Comparison of ENCODE assay signal across 1 cellular context in the genomic region with DNA sequence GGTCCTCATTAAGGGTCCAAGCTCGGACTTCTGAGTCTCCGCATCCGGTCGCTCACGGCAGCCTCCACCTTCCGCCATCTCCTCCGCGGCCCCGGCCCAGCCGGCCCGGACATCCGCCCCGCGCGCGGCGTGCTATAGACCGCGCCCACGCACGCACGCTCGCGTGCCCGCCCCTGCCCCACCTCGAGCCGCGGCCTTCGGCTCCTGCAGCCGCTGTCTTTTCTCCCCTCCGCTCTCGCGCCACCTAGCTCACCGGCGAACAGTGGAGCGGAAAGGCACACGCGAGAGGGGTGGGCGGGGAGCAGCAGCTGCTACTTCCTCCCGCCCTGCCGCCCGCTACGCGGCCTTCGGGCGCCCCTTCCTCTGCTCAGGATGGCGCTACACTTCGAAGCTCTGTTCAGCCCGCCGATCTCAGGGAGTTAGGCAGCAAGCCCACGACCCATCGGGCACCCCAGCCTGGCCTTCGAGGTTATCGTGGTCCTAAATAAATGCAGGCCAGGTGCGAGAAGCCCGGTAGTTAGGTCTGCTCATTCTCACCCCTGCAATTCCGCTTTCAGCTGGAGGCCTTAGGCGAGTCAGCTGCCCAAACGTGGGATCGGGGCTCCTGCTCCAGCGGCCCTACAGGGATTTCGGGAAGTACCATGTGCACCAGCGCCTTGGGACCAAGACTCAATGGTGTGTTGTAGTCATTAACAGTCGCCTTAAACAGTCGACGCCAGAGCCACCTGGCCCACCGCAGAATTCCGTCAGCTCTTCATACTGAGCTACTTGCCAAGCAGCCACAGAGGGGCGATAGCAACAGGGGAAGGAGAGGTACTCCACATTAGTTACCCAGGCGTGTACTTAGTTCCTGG.
TF ChIP-seq lines count a peak whose summit lies in the region.

A gene with protein sequence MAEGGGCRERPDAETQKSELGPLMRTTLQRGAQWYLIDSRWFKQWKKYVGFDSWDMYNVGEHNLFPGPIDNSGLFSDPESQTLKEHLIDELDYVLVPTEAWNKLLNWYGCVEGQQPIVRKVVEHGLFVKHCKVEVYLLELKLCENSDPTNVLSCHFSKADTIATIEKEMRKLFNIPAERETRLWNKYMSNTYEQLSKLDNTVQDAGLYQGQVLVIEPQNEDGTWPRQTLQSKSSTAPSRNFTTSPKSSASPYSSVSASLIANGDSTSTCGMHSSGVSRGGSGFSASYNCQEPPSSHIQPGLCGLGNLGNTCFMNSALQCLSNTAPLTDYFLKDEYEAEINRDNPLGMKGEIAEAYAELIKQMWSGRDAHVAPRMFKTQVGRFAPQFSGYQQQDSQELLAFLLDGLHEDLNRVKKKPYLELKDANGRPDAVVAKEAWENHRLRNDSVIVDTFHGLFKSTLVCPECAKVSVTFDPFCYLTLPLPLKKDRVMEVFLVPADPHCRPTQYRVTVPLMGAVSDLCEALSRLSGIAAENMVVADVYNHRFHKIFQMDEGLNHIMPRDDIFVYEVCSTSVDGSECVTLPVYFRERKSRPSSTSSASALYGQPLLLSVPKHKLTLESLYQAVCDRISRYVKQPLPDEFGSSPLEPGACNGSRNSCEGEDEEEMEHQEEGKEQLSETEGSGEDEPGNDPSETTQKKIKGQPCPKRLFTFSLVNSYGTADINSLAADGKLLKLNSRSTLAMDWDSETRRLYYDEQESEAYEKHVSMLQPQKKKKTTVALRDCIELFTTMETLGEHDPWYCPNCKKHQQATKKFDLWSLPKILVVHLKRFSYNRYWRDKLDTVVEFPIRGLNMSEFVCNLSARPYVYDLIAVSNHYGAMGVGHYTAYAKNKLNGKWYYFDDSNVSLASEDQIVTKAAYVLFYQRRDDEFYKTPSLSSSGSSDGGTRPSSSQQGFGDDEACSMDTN (minus strand): TSS at position 107 of the 854 bp plus-strand sequence. CDS start 29 bp downstream, at position 78.

TF ChIP-seq in K562, 482 proteins besides CTCF, POLR2A, EP300 and RAD21 (continued from another document):
- TF ChIP-seq, protein P1, sequence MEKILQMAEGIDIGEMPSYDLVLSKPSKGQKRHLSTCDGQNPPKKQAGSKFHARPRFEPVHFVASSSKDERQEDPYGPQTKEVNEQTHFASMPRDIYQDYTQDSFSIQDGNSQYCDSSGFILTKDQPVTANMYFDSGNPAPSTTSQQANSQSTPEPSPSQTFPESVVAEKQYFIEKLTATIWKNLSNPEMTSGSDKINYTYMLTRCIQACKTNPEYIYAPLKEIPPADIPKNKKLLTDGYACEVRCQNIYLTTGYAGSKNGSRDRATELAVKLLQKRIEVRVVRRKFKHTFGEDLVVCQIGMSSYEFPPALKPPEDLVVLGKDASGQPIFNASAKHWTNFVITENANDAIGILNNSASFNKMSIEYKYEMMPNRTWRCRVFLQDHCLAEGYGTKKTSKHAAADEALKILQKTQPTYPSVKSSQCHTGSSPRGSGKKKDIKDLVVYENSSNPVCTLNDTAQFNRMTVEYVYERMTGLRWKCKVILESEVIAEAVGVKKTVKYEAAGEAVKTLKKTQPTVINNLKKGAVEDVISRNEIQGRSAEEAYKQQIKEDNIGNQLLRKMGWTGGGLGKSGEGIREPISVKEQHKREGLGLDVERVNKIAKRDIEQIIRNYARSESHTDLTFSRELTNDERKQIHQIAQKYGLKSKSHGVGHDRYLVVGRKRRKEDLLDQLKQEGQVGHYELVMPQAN (IDR thresholded peaks at IDR 0.05; ENCODE audit: borderline replicate concordance): peak; percentile 48
- TF ChIP-seq SOX6 (IDR thresholded peaks at IDR 0.05) (peak; percentile 66), NFE2 (IDR thresholded peaks at IDR 0.05; ENCODE audit: low read depth) (no peak), ZNF644 (tag; IDR thresholded peaks at IDR 0.05; ENCODE audit: low read depth) (0 out of 2 replicates have a peak, but pooled peaks have one; percentile 53), ZNF3 (CRISPR knock-in tag; IDR thresholded peaks at IDR 0.05) (no peak), EGR1 (conservative IDR thresholded peaks at IDR 0.05) (peak; percentile 89), CHD1 (IDR thresholded peaks at IDR 0.05; ENCODE audit: low read length) (no peak), HDAC2 (IDR thresholded peaks at IDR 0.05) (peak; percentile 53; the same call in 1 of the 2 replicates), ZBTB17 (CRISPR knock-in tag; IDR thresholded peaks at IDR 0.05) (peak; percentile 56; the same call in 1 of the 2 replicates), FOXK1 (CRISPR knock-in tag; IDR thresholded peaks at IDR 0.05; ENCODE audit: borderline replicate concordance) (peak; percentile 46; the same call in 1 of the 2 replicates), TCF7 (IDR thresholded peaks at IDR 0.05; ENCODE audit: borderline replicate concordance) (0 out of 2 replicates have a peak, but pooled peaks have one; percentile 34), CTBP1 (IDR thresholded peaks at IDR 0.05; ENCODE audit: borderline replicate concordance) (peak; percentile 84), KAT7 (CRISPR knock-in tag; IDR thresholded peaks at IDR 0.05; ENCODE audit: borderline replicate concordance) (peak; percentile 51; the same call in 1 of the 2 replicates), YY1 (IDR thresholded peaks at IDR 0.05; ENCODE audit: borderline replicate concordance in 1 of 3, control insufficient read depth in 1 of 3, extremely low read depth in 1 of 3, insufficient read depth in 3 of 3, insufficient read length in 1 of 3, insufficient replicate concordance in 2 of 3, low read depth in 1 of 3, low read length in 2 of 3) (peak; percentile 27 to 86 (median 84)), PHF20 (IDR thresholded peaks at IDR 0.05; ENCODE audit: partially characterized antibody) (peak; percentile 14), NR2C2 (CRISPR knock-in tag; IDR thresholded peaks at IDR 0.05) (peak; percentile 63; the same call in 1 of the 2 replicates), NR2C2 (tag; IDR thresholded peaks at IDR 0.05) (peak; percentile 67), SREBF2 (CRISPR knock-in tag; IDR thresholded peaks at IDR 0.05) (0 out of 2 replicates have a peak, but pooled peaks have one; percentile 69), TCF3 (CRISPR knock-in tag; IDR thresholded peaks at IDR 0.05) (peak; percentile 35), CHD2 (IDR thresholded peaks at IDR 0.05; ENCODE audit: low read depth, low read length) (peak; percentile 67; the same call in 1 of the 2 replicates), TEAD4 (IDR thresholded peaks at IDR 0.05; ENCODE audit: low read length) (peak; percentile 26; the same call in 1 of the 2 replicates), TEAD4 (CRISPR knock-in tag; IDR thresholded peaks at IDR 0.05; ENCODE audit: borderline replicate concordance) (0 out of 2 replicates have a peak, but pooled peaks have one; percentile 13), GABPA (tag; conservative IDR thresholded peaks at IDR 0.05; ENCODE audit: low read depth) (peak; percentile 91), MTA1 (IDR thresholded peaks at IDR 0.05; ENCODE audit: borderline replicate concordance) (0 out of 2 replicates have a peak, but pooled peaks have one; percentile 47), JUND (IDR thresholded peaks at IDR 0.05; ENCODE audit: borderline replicate concordance, low read depth, low read length) (peak; percentile 67), JUND (tag; IDR thresholded peaks at IDR 0.05; ENCODE audit: borderline replicate concordance, low read depth, low read length) (no peak; the same call in 2 of the 3 replicates)
- TF ChIP-seq, protein P2, sequence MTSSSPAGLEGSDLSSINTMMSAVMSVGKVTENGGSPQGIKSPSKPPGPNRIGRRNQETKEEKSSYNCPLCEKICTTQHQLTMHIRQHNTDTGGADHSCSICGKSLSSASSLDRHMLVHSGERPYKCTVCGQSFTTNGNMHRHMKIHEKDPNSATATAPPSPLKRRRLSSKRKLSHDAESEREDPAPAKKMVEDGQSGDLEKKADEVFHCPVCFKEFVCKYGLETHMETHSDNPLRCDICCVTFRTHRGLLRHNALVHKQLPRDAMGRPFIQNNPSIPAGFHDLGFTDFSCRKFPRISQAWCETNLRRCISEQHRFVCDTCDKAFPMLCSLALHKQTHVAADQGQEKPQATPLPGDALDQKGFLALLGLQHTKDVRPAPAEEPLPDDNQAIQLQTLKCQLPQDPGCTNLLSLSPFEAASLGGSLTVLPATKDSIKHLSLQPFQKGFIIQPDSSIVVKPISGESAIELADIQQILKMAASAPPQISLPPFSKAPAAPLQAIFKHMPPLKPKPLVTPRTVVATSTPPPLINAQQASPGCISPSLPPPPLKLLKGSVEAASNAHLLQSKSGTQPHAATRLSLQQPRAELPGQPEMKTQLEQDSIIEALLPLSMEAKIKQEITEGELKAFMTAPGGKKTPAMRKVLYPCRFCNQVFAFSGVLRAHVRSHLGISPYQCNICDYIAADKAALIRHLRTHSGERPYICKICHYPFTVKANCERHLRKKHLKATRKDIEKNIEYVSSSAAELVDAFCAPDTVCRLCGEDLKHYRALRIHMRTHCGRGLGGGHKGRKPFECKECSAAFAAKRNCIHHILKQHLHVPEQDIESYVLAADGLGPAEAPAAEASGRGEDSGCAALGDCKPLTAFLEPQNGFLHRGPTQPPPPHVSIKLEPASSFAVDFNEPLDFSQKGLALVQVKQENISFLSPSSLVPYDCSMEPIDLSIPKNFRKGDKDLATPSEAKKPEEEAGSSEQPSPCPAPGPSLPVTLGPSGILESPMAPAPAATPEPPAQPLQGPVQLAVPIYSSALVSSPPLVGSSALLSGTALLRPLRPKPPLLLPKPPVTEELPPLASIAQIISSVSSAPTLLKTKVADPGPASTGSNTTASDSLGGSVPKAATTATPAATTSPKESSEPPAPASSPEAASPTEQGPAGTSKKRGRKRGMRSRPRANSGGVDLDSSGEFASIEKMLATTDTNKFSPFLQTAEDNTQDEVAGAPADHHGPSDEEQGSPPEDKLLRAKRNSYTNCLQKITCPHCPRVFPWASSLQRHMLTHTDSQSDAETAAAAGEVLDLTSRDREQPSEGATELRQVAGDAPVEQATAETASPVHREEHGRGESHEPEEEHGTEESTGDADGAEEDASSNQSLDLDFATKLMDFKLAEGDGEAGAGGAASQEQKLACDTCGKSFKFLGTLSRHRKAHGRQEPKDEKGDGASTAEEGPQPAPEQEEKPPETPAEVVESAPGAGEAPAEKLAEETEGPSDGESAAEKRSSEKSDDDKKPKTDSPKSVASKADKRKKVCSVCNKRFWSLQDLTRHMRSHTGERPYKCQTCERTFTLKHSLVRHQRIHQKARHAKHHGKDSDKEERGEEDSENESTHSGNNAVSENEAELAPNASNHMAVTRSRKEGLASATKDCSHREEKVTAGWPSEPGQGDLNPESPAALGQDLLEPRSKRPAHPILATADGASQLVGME (CRISPR knock-in tag; IDR thresholded peaks at IDR 0.05): 0 out of 2 replicates have a peak, but pooled peaks have one; percentile 23
- TF ChIP-seq, protein P3, sequence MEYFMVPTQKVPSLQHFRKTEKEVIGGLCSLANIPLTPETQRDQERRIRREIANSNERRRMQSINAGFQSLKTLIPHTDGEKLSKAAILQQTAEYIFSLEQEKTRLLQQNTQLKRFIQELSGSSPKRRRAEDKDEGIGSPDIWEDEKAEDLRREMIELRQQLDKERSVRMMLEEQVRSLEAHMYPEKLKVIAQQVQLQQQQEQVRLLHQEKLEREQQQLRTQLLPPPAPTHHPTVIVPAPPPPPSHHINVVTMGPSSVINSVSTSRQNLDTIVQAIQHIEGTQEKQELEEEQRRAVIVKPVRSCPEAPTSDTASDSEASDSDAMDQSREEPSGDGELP (CRISPR knock-in tag; IDR thresholded peaks at IDR 0.05; ENCODE audit: borderline replicate concordance): peak; percentile 97
- TF ChIP-seq, protein P4, sequence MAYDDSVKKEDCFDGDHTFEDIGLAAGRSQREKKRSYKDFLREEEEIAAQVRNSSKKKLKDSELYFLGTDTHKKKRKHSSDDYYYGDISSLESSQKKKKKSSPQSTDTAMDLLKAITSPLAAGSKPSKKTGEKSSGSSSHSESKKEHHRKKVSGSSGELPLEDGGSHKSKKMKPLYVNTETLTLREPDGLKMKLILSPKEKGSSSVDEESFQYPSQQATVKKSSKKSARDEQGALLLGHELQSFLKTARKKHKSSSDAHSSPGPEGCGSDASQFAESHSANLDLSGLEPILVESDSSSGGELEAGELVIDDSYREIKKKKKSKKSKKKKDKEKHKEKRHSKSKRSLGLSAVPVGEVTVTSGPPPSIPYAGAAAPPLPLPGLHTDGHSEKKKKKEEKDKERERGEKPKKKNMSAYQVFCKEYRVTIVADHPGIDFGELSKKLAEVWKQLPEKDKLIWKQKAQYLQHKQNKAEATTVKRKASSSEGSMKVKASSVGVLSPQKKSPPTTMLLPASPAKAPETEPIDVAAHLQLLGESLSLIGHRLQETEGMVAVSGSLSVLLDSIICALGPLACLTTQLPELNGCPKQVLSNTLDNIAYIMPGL (CRISPR knock-in tag; IDR thresholded peaks at IDR 0.05): peak; percentile 54; the same call in 1 of the 2 replicates
- TF ChIP-seq, protein P5, sequence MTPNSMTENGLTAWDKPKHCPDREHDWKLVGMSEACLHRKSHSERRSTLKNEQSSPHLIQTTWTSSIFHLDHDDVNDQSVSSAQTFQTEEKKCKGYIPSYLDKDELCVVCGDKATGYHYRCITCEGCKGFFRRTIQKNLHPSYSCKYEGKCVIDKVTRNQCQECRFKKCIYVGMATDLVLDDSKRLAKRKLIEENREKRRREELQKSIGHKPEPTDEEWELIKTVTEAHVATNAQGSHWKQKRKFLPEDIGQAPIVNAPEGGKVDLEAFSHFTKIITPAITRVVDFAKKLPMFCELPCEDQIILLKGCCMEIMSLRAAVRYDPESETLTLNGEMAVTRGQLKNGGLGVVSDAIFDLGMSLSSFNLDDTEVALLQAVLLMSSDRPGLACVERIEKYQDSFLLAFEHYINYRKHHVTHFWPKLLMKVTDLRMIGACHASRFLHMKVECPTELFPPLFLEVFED (CRISPR knock-in tag; conservative IDR thresholded peaks at IDR 0.05): 0 out of 2 replicates have a peak, but pooled peaks have one; percentile 66
- TF ChIP-seq, protein P6, sequence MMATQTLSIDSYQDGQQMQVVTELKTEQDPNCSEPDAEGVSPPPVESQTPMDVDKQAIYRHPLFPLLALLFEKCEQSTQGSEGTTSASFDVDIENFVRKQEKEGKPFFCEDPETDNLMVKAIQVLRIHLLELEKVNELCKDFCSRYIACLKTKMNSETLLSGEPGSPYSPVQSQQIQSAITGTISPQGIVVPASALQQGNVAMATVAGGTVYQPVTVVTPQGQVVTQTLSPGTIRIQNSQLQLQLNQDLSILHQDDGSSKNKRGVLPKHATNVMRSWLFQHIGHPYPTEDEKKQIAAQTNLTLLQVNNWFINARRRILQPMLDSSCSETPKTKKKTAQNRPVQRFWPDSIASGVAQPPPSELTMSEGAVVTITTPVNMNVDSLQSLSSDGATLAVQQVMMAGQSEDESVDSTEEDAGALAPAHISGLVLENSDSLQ (IDR thresholded peaks at IDR 0.05): no peak
TF ChIP-seq in K562: peak in this region for 171.
